In the genomic region with DNA sequence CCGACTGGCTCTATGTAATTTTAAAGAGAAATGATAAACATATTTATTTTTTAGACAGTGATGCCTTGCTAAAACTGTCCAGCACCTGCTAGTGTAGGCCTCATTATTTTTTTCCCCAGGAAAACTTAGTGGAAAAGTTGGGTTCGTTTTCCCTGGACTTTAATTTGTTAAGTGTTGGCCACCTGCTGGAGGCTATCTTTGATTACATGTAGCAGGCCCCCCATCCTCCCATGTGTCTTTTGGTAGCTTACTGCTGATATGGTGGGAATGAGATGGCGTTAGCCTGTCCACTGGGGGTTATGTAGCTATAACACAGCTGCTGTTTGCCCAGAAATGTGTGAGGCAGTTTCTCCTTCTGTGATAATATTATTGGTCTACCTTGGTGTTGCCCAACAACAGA, we compare ENCODE assay signal across 24 cellular contexts.
DNase-seq lines count a peak whose midpoint lies in the region; ATAC-seq and TF ChIP-seq lines count a peak whose summit lies in the region.
"Had no signal": no experiment of that assay in that cellular context is flagged by ENCODE, and none has a peak within 500 bp of the region (broad histone marks: within the 10 kb centered on the region; RNA-seq: fewer than 3 reads in every experiment).

No MANE protein-coding gene starts in this region.

- peaks cover 28% of the 10 kb centered on the region for H3K4me1 Mint-ChIP-seq in neural crest cell
- H3K4me1 Mint-ChIP-seq: CD8-positive, alpha-beta memory T cell had no signal

- no peak overlapping the region for H3K4me3 Mint-ChIP-seq in neural crest cell
- H3K4me3 Mint-ChIP-seq: CD8-positive, alpha-beta memory T cell had no signal

- H3K4me3 ChIP-seq in epithelial cell of proximal tubule (ENCODE audit: low read depth, low read length): no peak overlapping the region
- H3K4me3 ChIP-seq: SK-N-MC had no signal

- H3K27ac Mint-ChIP-seq in neural crest cell (ENCODE audit: unreplicated experiment): no peak overlapping the region
- H3K27ac Mint-ChIP-seq: CD8-positive, alpha-beta memory T cell had no signal

- H3K9me3 Mint-ChIP-seq in neural crest cell: no peaks in the 10 kb centered on the region

- peak; percentile 1 for DNase-seq in DMS 273 (lab: John Stamatoyannopoulos, UW; ENCODE audit: unreplicated experiment)
- no peak for DNase-seq in DMS 273 treated with DMSO at 0.1 percent for 48 hours (lab: John Stamatoyannopoulos, UW)
- peak; percentile 3 for DNase-seq in RKO (ENCODE audit: low spot score)
- no peak for DNase-seq in epithelial cell of proximal tubule (ENCODE audit: low read depth)
- no peak for DNase-seq in neural crest cell (ENCODE audit: low read depth, low spot score)
- no peak for DNase-seq in germinal center (ENCODE audit: low spot score)
- DNase-seq: ACHN; C1 segment of cervical spinal cord; Calu3; CD8-positive, alpha-beta memory T cell; DMS53; GDM1; HCEC 1CT; KG1; NCI-H1105; NCI-H2081; NCI-H2171 treated with DMSO at 0.1 percent for 48 hours; NCI-H524 treated with DMSO at 0.1 percent for 48 hours; OCI-M1; RPMI8226; SHP77 had no signal

- peak; percentile 38 for TF ChIP-seq CTCF in epithelial cell of proximal tubule (conservative IDR thresholded peaks at IDR 0.05; ENCODE audit: low read depth, low read length)
- peak; percentile 34 for TF ChIP-seq CTCF in neural crest cell (conservative IDR thresholded peaks at IDR 0.05)

- no peaks in the 10 kb centered on the region for H3K36me3 Mint-ChIP-seq in neural crest cell (ENCODE audit: low read depth)
- H3K36me3 Mint-ChIP-seq: CD8-positive, alpha-beta memory T cell had no signal

- H3K27me3 Mint-ChIP-seq in neural crest cell (ENCODE audit: low read depth): peaks cover 74% of the 10 kb centered on the region
- H3K27me3 Mint-ChIP-seq: CD8-positive, alpha-beta memory T cell had no signal

- no peak for ATAC-seq in GM21723 (IDR thresholded peaks at IDR 0.05; ENCODE audit: unreplicated experiment)
- no peak for ATAC-seq in HG03460 (IDR thresholded peaks at IDR 0.05; ENCODE audit: unreplicated experiment)

Comparison
In these comparisons a context has a peak if more than half of its experiments do, and no peak if none do; other contexts are left out.
1. DNase-seq: peak in DMS 273 (single experiment) and RKO (single experiment); none in DMS 273 treated with DMSO at 0.1 percent for 48 hours (single experiment), epithelial cell of proximal tubule (single experiment), neural crest cell (single experiment) and germinal center (single experiment).